1 cellular context compared by ENCODE assay signal in the genomic region with DNA sequence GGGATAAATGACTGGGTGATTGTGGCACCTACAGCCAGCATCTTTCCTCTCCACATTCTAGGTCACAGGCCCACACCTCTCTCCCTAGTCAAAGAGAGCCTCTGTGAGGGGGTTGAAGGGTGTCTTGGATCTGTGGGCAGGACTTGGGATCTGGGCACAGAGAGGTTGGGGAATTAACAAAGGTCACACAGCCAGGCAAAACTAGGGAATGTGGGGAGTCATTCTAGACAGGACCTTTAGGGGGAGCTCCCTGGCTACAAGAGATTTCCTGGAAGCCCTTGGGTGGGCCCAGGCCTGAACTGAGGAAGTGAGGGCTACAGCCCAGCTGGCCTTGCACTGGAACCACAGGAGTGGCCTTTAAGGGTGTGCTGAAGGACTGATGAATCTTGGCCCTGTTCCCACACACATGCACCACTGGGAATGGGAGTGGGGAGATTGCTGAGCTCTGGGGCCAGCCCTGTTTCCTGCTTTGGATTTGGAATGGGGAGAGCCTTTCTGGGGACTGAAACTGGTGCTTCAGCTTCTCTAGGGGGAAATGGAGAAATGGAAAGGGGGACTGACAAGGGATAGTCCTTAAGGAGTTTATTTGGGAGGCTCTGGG.
TF ChIP-seq lines count a peak whose summit lies in the region.

No MANE protein-coding gene starts in this region.

TF ChIP-seq in K562, 482 proteins besides CTCF, POLR2A, EP300 and RAD21 (continued from another document and continues in another):
- TF ChIP-seq, protein P1, sequence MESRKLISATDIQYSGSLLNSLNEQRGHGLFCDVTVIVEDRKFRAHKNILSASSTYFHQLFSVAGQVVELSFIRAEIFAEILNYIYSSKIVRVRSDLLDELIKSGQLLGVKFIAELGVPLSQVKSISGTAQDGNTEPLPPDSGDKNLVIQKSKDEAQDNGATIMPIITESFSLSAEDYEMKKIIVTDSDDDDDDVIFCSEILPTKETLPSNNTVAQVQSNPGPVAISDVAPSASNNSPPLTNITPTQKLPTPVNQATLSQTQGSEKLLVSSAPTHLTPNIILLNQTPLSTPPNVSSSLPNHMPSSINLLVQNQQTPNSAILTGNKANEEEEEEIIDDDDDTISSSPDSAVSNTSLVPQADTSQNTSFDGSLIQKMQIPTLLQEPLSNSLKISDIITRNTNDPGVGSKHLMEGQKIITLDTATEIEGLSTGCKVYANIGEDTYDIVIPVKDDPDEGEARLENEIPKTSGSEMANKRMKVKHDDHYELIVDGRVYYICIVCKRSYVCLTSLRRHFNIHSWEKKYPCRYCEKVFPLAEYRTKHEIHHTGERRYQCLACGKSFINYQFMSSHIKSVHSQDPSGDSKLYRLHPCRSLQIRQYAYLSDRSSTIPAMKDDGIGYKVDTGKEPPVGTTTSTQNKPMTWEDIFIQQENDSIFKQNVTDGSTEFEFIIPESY (CRISPR knock-in tag; IDR thresholded peaks at IDR 0.05), result peak; percentile 64
- TF ChIP-seq THRA (IDR thresholded peaks at IDR 0.05), result no peak
- TF ChIP-seq NRF1 (conservative IDR thresholded peaks at IDR 0.05 in 1 of 2, IDR thresholded peaks at IDR 0.05 in 1 of 2), result 0 out of 4 replicates have a peak, but pooled peaks of 1 of the 2 experiments have one; percentile 19
- no peak for TF ChIP-seq ZBTB1 (CRISPR knock-in tag; IDR thresholded peaks at IDR 0.05; ENCODE audit: borderline replicate concordance, low read depth)
- no peak for TF ChIP-seq ZNF75A (CRISPR knock-in tag; IDR thresholded peaks at IDR 0.05)
- TF ChIP-seq, protein P2, sequence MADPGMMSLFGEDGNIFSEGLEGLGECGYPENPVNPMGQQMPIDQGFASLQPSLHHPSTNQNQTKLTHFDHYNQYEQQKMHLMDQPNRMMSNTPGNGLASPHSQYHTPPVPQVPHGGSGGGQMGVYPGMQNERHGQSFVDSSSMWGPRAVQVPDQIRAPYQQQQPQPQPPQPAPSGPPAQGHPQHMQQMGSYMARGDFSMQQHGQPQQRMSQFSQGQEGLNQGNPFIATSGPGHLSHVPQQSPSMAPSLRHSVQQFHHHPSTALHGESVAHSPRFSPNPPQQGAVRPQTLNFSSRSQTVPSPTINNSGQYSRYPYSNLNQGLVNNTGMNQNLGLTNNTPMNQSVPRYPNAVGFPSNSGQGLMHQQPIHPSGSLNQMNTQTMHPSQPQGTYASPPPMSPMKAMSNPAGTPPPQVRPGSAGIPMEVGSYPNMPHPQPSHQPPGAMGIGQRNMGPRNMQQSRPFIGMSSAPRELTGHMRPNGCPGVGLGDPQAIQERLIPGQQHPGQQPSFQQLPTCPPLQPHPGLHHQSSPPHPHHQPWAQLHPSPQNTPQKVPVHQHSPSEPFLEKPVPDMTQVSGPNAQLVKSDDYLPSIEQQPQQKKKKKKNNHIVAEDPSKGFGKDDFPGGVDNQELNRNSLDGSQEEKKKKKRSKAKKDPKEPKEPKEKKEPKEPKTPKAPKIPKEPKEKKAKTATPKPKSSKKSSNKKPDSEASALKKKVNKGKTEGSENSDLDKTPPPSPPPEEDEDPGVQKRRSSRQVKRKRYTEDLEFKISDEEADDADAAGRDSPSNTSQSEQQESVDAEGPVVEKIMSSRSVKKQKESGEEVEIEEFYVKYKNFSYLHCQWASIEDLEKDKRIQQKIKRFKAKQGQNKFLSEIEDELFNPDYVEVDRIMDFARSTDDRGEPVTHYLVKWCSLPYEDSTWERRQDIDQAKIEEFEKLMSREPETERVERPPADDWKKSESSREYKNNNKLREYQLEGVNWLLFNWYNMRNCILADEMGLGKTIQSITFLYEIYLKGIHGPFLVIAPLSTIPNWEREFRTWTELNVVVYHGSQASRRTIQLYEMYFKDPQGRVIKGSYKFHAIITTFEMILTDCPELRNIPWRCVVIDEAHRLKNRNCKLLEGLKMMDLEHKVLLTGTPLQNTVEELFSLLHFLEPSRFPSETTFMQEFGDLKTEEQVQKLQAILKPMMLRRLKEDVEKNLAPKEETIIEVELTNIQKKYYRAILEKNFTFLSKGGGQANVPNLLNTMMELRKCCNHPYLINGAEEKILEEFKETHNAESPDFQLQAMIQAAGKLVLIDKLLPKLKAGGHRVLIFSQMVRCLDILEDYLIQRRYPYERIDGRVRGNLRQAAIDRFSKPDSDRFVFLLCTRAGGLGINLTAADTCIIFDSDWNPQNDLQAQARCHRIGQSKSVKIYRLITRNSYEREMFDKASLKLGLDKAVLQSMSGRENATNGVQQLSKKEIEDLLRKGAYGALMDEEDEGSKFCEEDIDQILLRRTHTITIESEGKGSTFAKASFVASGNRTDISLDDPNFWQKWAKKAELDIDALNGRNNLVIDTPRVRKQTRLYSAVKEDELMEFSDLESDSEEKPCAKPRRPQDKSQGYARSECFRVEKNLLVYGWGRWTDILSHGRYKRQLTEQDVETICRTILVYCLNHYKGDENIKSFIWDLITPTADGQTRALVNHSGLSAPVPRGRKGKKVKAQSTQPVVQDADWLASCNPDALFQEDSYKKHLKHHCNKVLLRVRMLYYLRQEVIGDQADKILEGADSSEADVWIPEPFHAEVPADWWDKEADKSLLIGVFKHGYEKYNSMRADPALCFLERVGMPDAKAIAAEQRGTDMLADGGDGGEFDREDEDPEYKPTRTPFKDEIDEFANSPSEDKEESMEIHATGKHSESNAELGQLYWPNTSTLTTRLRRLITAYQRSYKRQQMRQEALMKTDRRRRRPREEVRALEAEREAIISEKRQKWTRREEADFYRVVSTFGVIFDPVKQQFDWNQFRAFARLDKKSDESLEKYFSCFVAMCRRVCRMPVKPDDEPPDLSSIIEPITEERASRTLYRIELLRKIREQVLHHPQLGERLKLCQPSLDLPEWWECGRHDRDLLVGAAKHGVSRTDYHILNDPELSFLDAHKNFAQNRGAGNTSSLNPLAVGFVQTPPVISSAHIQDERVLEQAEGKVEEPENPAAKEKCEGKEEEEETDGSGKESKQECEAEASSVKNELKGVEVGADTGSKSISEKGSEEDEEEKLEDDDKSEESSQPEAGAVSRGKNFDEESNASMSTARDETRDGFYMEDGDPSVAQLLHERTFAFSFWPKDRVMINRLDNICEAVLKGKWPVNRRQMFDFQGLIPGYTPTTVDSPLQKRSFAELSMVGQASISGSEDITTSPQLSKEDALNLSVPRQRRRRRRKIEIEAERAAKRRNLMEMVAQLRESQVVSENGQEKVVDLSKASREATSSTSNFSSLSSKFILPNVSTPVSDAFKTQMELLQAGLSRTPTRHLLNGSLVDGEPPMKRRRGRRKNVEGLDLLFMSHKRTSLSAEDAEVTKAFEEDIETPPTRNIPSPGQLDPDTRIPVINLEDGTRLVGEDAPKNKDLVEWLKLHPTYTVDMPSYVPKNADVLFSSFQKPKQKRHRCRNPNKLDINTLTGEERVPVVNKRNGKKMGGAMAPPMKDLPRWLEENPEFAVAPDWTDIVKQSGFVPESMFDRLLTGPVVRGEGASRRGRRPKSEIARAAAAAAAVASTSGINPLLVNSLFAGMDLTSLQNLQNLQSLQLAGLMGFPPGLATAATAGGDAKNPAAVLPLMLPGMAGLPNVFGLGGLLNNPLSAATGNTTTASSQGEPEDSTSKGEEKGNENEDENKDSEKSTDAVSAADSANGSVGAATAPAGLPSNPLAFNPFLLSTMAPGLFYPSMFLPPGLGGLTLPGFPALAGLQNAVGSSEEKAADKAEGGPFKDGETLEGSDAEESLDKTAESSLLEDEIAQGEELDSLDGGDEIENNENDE (IDR thresholded peaks at IDR 0.05; ENCODE audit: low read depth, low read length), result no peak
- TF ChIP-seq DACH1 (IDR thresholded peaks at IDR 0.05; ENCODE audit: partially characterized antibody), result peak; percentile 86
- TF ChIP-seq MTA3 (IDR thresholded peaks at IDR 0.05; ENCODE audit: borderline replicate concordance), result peak; percentile 58; the same call in 1 of the 2 replicates
- TF ChIP-seq, protein P3, sequence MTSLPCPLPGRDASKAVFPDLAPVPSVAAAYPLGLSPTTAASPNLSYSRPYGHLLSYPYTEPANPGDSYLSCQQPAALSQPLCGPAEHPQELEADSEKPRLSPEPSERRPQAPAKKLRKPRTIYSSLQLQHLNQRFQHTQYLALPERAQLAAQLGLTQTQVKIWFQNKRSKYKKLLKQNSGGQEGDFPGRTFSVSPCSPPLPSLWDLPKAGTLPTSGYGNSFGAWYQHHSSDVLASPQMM (CRISPR knock-in tag; IDR thresholded peaks at IDR 0.05), result no peak
- TF ChIP-seq, protein P4, sequence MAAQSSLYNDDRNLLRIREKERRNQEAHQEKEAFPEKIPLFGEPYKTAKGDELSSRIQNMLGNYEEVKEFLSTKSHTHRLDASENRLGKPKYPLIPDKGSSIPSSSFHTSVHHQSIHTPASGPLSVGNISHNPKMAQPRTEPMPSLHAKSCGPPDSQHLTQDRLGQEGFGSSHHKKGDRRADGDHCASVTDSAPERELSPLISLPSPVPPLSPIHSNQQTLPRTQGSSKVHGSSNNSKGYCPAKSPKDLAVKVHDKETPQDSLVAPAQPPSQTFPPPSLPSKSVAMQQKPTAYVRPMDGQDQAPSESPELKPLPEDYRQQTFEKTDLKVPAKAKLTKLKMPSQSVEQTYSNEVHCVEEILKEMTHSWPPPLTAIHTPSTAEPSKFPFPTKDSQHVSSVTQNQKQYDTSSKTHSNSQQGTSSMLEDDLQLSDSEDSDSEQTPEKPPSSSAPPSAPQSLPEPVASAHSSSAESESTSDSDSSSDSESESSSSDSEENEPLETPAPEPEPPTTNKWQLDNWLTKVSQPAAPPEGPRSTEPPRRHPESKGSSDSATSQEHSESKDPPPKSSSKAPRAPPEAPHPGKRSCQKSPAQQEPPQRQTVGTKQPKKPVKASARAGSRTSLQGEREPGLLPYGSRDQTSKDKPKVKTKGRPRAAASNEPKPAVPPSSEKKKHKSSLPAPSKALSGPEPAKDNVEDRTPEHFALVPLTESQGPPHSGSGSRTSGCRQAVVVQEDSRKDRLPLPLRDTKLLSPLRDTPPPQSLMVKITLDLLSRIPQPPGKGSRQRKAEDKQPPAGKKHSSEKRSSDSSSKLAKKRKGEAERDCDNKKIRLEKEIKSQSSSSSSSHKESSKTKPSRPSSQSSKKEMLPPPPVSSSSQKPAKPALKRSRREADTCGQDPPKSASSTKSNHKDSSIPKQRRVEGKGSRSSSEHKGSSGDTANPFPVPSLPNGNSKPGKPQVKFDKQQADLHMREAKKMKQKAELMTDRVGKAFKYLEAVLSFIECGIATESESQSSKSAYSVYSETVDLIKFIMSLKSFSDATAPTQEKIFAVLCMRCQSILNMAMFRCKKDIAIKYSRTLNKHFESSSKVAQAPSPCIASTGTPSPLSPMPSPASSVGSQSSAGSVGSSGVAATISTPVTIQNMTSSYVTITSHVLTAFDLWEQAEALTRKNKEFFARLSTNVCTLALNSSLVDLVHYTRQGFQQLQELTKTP (IDR thresholded peaks at IDR 0.05; ENCODE audit: low read depth in 1 of 2, partially characterized antibody in 2 of 2), result peak in 1 of 2 experiments; percentile 41
- peak; percentile 2; the same call in 1 of the 2 replicates for TF ChIP-seq CREM (IDR thresholded peaks at IDR 0.05; ENCODE audit: low read depth)
- no peak for TF ChIP-seq ZNF668 (CRISPR knock-in tag; IDR thresholded peaks at IDR 0.05)
- TF ChIP-seq, protein P5, sequence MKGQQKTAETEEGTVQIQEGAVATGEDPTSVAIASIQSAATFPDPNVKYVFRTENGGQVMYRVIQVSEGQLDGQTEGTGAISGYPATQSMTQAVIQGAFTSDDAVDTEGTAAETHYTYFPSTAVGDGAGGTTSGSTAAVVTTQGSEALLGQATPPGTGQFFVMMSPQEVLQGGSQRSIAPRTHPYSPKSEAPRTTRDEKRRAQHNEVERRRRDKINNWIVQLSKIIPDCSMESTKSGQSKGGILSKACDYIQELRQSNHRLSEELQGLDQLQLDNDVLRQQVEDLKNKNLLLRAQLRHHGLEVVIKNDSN (CRISPR knock-in tag; IDR thresholded peaks at IDR 0.05), result 0 out of 2 replicates have a peak, but pooled peaks have one; percentile 10
- peak; percentile 50 for TF ChIP-seq TAF9B (IDR thresholded peaks at IDR 0.05; ENCODE audit: partially characterized antibody)
- TF ChIP-seq KAT7 (CRISPR knock-in tag; IDR thresholded peaks at IDR 0.05; ENCODE audit: borderline replicate concordance), result peak; percentile 86; the same call in 1 of the 2 replicates
- peak; percentile 37; the same call in 1 of the 2 replicates for TF ChIP-seq MTA1 (IDR thresholded peaks at IDR 0.05; ENCODE audit: borderline replicate concordance)
- peak; percentile 52; the same call in 1 of the 2 replicates for TF ChIP-seq NBN (IDR thresholded peaks at IDR 0.05; ENCODE audit: low read depth)
- TF ChIP-seq ZNF384 (IDR thresholded peaks at IDR 0.05; ENCODE audit: low read depth, low read length), result no peak
- no peak for TF ChIP-seq MAFK (IDR thresholded peaks at IDR 0.05; ENCODE audit: low read length)
- TF ChIP-seq BRF1 (IDR thresholded peaks at IDR 0.05; ENCODE audit: borderline replicate concordance, extremely low read depth, insufficient read length), result no peak
- TF ChIP-seq ZNF316 (IDR thresholded peaks at IDR 0.05), result no peak
- TF ChIP-seq BRF2 (IDR thresholded peaks at IDR 0.05; ENCODE audit: borderline replicate concordance, insufficient read depth, insufficient read length), result no peak
- peak; percentile 60 for TF ChIP-seq VEZF1 (CRISPR knock-in tag; IDR thresholded peaks at IDR 0.05)
- peak; percentile 96 for TF ChIP-seq ADNP (tag; IDR thresholded peaks at IDR 0.05)
